Comparison of ENCODE assay signal across 26 cellular contexts in the genomic region with DNA sequence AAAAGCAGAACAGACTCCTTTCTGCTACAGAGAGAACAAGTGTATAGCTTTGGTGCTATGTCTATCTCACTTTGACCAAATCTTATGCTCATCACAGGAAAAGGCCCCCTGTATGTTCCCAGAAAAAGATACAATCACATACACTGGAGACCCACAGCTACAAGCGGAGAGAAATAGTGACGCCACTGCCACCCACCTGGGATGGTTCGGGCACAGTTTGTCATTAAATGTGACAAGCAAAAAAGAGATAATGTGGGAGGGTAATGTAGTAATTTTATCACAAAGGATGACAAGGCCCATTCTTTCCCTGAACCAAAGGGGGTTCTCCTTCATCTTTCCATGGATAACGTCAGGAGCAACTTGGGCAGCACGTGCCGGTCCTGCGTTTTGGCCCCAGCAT. TPM values are rescaled to one million over a fixed set of nuclear protein-coding genes. Genes with fewer than 3 reads are reported as not detected.
"Had no signal": no experiment of that assay in that cellular context is flagged by ENCODE, and none has a peak within 500 bp of the region (broad histone marks: within the 10 kb centered on the region; RNA-seq: fewer than 3 reads in every experiment).

No MANE protein-coding gene starts in this region.

- FAIRE-seq: bronchial epithelial cell, RCC 7860 had no signal

- H3K9me3 Mint-ChIP-seq: activated B cell treated with CpG ODN at 0.5 μM for 24 hours; activated CD4-positive, alpha-beta T cell treated with anti-CD3 and anti-CD28 coated beads, Interleukin-2, amount 10 ng/mL, durations not matched to agents 24 days and 14 days; activated naive CD4-positive, alpha-beta T cell treated with anti-CD3 and anti-CD28 coated beads, Interleukin-2, amount 10 ng/mL, durations not matched to agents 7 days and 5 days; activated naive CD8-positive, alpha-beta T cell treated with anti-CD3 and anti-CD28 coated beads for 36 hours; activated T-helper 2 cell treated with anti-CD3 and anti-CD28 coated beads, Interferon-gamma antibody, Interleukin-2, Interleukin-4, amounts not matched to agents 10 μg/mL and 5 μg/mL and 100 μg/mL, durations not matched to agents 14 hours and 24 hours and 36 hours; T-helper 1 cell treated with Interleukin-12 subunit alpha and Interleukin-12 subunit beta and Interleukin-4 antibody, amounts not matched to agents 30 μg/mL and 1 μg/mL, for 36 hours had no signal

- DNase-seq: activated B cell treated with CpG ODN at 0.5 μM for 24 hours; activated CD4-positive, alpha-beta T cell treated with anti-CD3 and anti-CD28 coated beads for 1 hour; activated CD4-positive, alpha-beta T cell treated with anti-CD3 and anti-CD28 coated beads, Interleukin-2, amount 10 ng/mL, durations not matched to agents 24 days and 14 days; activated CD4-positive, alpha-beta T cell treated with anti-CD3 and anti-CD28 coated beads, Interleukin-2, amount 50 U/mL, for 48 hours; activated CD8-positive, alpha-beta memory T cell treated with anti-CD3 and anti-CD28 coated beads, Interleukin-2, amount 10 ng/mL, durations not matched to agents 7 days and 5 days; activated gamma-delta T cell treated with Interleukin-2 at 50 U/mL for 16 hours; activated naive CD4-positive, alpha-beta T cell treated with anti-CD3 and anti-CD28 coated beads, Interleukin-2, amount 10 ng/mL, durations not matched to agents 7 days and 5 days; activated naive CD8-positive, alpha-beta T cell treated with anti-CD3 and anti-CD28 coated beads for 36 hours; activated T-cell treated with anti-CD3 and anti-CD28 coated beads, Interleukin-2, amount 50 U/mL, for 48 hours; central memory CD4-positive, alpha-beta T cell; Karpas-422; MM.1S; NCI-H1105 treated with DMSO at 0.1 percent for 48 hours; NCI-H1436 treated with DMSO at 0.1 percent for 48 hours; NCI-H187; NCI-H2081; NCI-H446; NCI-H524; SHP77; SW 1271 had no signal

- H3K27ac Mint-ChIP-seq: activated B cell treated with CpG ODN at 0.5 μM for 24 hours; activated CD8-positive, alpha-beta memory T cell treated with anti-CD3 and anti-CD28 coated beads, Interleukin-2, amount 10 ng/mL, durations not matched to agents 7 days and 5 days; activated naive CD4-positive, alpha-beta T cell treated with anti-CD3 and anti-CD28 coated beads, Interleukin-2, amount 10 ng/mL, durations not matched to agents 7 days and 5 days; activated T-helper 2 cell treated with anti-CD3 and anti-CD28 coated beads, Interferon-gamma antibody, Interleukin-2, Interleukin-4, amounts not matched to agents 10 μg/mL and 5 μg/mL and 100 μg/mL, durations not matched to agents 14 hours and 24 hours and 36 hours had no signal

- H3K27ac ChIP-seq: SJSA1 had no signal

- H3K4me3 Mint-ChIP-seq: activated B cell treated with CpG ODN at 0.5 μM for 24 hours; activated CD4-positive, alpha-beta T cell treated with anti-CD3 and anti-CD28 coated beads, Interleukin-2, amount 10 ng/mL, durations not matched to agents 24 days and 14 days; activated CD8-positive, alpha-beta memory T cell treated with anti-CD3 and anti-CD28 coated beads, Interleukin-2, amount 10 ng/mL, durations not matched to agents 7 days and 5 days; activated naive CD4-positive, alpha-beta T cell treated with anti-CD3 and anti-CD28 coated beads, Interleukin-2, amount 10 ng/mL, durations not matched to agents 7 days and 5 days; activated naive CD8-positive, alpha-beta T cell treated with anti-CD3 and anti-CD28 coated beads for 36 hours; T-helper 1 cell treated with Interleukin-12 subunit alpha and Interleukin-12 subunit beta and Interleukin-4 antibody, amounts not matched to agents 30 μg/mL and 1 μg/mL, for 36 hours had no signal

- H3K4me1 ChIP-seq: SJSA1 had no signal

- H3K27me3 ChIP-seq: SJSA1 had no signal

- H3K27me3 Mint-ChIP-seq: activated B cell treated with CpG ODN at 0.5 μM for 24 hours; activated CD4-positive, alpha-beta T cell treated with anti-CD3 and anti-CD28 coated beads, Interleukin-2, amount 10 ng/mL, durations not matched to agents 24 days and 14 days; activated CD8-positive, alpha-beta memory T cell treated with anti-CD3 and anti-CD28 coated beads, Interleukin-2, amount 10 ng/mL, durations not matched to agents 7 days and 5 days; activated naive CD4-positive, alpha-beta T cell treated with anti-CD3 and anti-CD28 coated beads, Interleukin-2, amount 10 ng/mL, durations not matched to agents 7 days and 5 days; activated naive CD8-positive, alpha-beta T cell treated with anti-CD3 and anti-CD28 coated beads for 36 hours had no signal

- H3K4me1 Mint-ChIP-seq: activated B cell treated with CpG ODN at 0.5 μM for 24 hours; activated CD4-positive, alpha-beta T cell treated with anti-CD3 and anti-CD28 coated beads, Interleukin-2, amount 10 ng/mL, durations not matched to agents 24 days and 14 days; activated CD8-positive, alpha-beta memory T cell treated with anti-CD3 and anti-CD28 coated beads, Interleukin-2, amount 10 ng/mL, durations not matched to agents 7 days and 5 days; activated naive CD4-positive, alpha-beta T cell treated with anti-CD3 and anti-CD28 coated beads, Interleukin-2, amount 10 ng/mL, durations not matched to agents 7 days and 5 days; activated naive CD8-positive, alpha-beta T cell treated with anti-CD3 and anti-CD28 coated beads for 36 hours had no signal

- H3K4me3 ChIP-seq: SJSA1 had no signal

- H3K9me3 ChIP-seq: SJSA1 had no signal

RNA-seq across cellular contexts. Expression of a gene that starts 41.5 kb away (rescaled TPM):
- total RNA-seq: PC-3, SJSA1 had no signal
